17 cellular contexts compared by ENCODE assay signal in genomic region chr7:38195804-38196595, GRCh38. TPM values are rescaled to one million over a fixed set of nuclear protein-coding genes. Genes with fewer than 3 reads are reported as not detected.
DNase-seq lines count a peak whose midpoint lies in the region; ATAC-seq, FAIRE-seq and TF ChIP-seq lines count a peak whose summit lies in the region.
"Had no signal": no experiment of that assay in that cellular context is flagged by ENCODE, and none has a peak within 500 bp of the region (broad histone marks: within the 10 kb centered on the region; RNA-seq: fewer than 3 reads in every experiment).

No MANE protein-coding gene starts in this region.

- H3K4me3 Mint-ChIP-seq in stimulated activated memory B cell treated with anti-CD40 and anti-IgM and Interleukin-4, amounts not matched to agents 10 μg/mL and 1 μg/mL and 100 μg/mL, for 72 hours: no peak overlapping the region
- H3K4me3 Mint-ChIP-seq: activated CD8-positive, alpha-beta T cell treated with anti-CD3 and anti-CD28 coated beads, Interleukin-2, amount 10 ng/mL, durations not matched to agents 7 days and 5 days; central memory CD8-positive, alpha-beta T cell; immature natural killer cell had no signal

- H3K4me1 Mint-ChIP-seq in stimulated activated memory B cell treated with anti-CD40 and anti-IgM and Interleukin-4, amounts not matched to agents 10 μg/mL and 1 μg/mL and 100 μg/mL, for 72 hours: peaks cover 23% of the 10 kb centered on the region

- no peaks in the 10 kb centered on the region for H3K9me3 Mint-ChIP-seq in stimulated activated memory B cell treated with anti-CD40 and anti-IgM and Interleukin-4, amounts not matched to agents 10 μg/mL and 1 μg/mL and 100 μg/mL, for 72 hours
- H3K9me3 Mint-ChIP-seq: central memory CD8-positive, alpha-beta T cell; immature natural killer cell had no signal

- TF ChIP-seq POLR2A in H54 (IDR thresholded peaks at IDR 0.05; ENCODE audit: low read depth, low read length): no peak

- DNase-seq in AG08395 (ENCODE audit: low spot score): peak; percentile 43
- DNase-seq in H54 (ENCODE audit: insufficient read length, low spot score): no peak
- peak; percentile 20 for DNase-seq in amniotic epithelial cell (ENCODE audit: low read depth)
- peak; percentile 79 for DNase-seq in foreskin melanocyte
- DNase-seq: activated CD8-positive, alpha-beta T cell treated with anti-CD3 and anti-CD28 coated beads, Interleukin-2, amount 10 ng/mL, durations not matched to agents 7 days and 5 days; activated gamma-delta T cell treated with Interleukin-2 at 50 U/mL for 16 hours; BE2C; immature natural killer cell; NCI-H1092 treated with DMSO at 0.1 percent for 48 hours; NCI-H524 treated with DMSO at 0.1 percent for 48 hours; stimulated activated CD4-positive, alpha-beta T cell treated with anti-CD3 and anti-CD28 coated beads, Interleukin-4, amount 100 ng/mL, for 4 hours; stimulated activated naive CD4-positive, alpha-beta T cell had no signal

- no peaks in the 10 kb centered on the region for H3K27me3 Mint-ChIP-seq in stimulated activated memory B cell treated with anti-CD40 and anti-IgM and Interleukin-4, amounts not matched to agents 10 μg/mL and 1 μg/mL and 100 μg/mL, for 72 hours
- H3K27me3 Mint-ChIP-seq: central memory CD8-positive, alpha-beta T cell had no signal

- ATAC-seq in stimulated activated memory B cell treated with anti-CD40 and anti-IgM and Interleukin-4, amounts not matched to agents 10 μg/mL and 1 μg/mL and 100 μg/mL, for 72 hours: no peak
- ATAC-seq in GM21576 (IDR thresholded peaks at IDR 0.05; ENCODE audit: unreplicated experiment) (no peak), esophagus mucosa (no peak), GM19351 (IDR thresholded peaks at IDR 0.05; ENCODE audit: unreplicated experiment) (no peak)
- ATAC-seq: activated CD8-positive, alpha-beta T cell treated with anti-CD3 and anti-CD28 coated beads, Interleukin-2, amount 10 ng/mL, durations not matched to agents 7 days and 5 days had no signal

- FAIRE-seq in H54 (lab: Jason Lieb, UNC): peak; percentile 83

- no peak overlapping the region for H3K27ac Mint-ChIP-seq in stimulated activated memory B cell treated with anti-CD40 and anti-IgM and Interleukin-4, amounts not matched to agents 10 μg/mL and 1 μg/mL and 100 μg/mL, for 72 hours
- H3K27ac Mint-ChIP-seq: activated CD8-positive, alpha-beta T cell treated with anti-CD3 and anti-CD28 coated beads, Interleukin-2, amount 10 ng/mL, durations not matched to agents 7 days and 5 days had no signal

- peaks cover 9% of the 10 kb centered on the region for H3K36me3 Mint-ChIP-seq in stimulated activated memory B cell treated with anti-CD40 and anti-IgM and Interleukin-4, amounts not matched to agents 10 μg/mL and 1 μg/mL and 100 μg/mL, for 72 hours

RNA-seq across cellular contexts. Expression of gene STARD3NL, which starts 18.0 kb away (rescaled TPM):
- total RNA-seq in esophagus mucosa: 8.4 TPM
